10 cellular contexts compared by ENCODE assay signal in the genomic region with DNA sequence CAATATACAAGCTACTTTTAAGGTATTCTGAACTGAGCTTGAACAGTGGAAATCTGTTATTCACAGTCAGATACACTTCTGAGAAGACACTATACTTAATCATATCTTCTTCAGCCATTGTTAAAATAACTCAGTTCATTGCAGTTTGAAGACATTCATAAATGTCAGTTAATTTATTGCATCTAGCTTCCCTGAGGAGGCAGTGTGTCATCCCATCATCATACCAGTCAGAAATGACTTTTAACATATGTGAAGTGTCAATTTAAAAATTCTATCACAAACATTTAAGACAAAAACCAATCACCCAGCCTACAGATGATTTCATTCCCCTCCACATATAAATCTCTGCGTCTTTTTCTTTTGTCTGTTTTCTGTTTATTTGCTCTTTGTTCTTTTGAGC. TPM values are rescaled to one million over a fixed set of nuclear protein-coding genes. Genes with fewer than 3 reads are reported as not detected.
"Had no signal": no experiment of that assay in that cellular context is flagged by ENCODE, and none has a peak within 500 bp of the region (broad histone marks: within the 10 kb centered on the region; RNA-seq: fewer than 3 reads in every experiment).

No MANE protein-coding gene starts in this region.

- DNase-seq: GM23248, GOT3, H7, H9, HCEC 1CT, HFFc6 had no signal

- H3K4me2 ChIP-seq: GM23338 had no signal

- H3K9ac ChIP-seq: GM23248 had no signal

- FAIRE-seq: H1 had no signal

- H2AFZ ChIP-seq: GM23338 had no signal

- H3K4me3 ChIP-seq: GM23248, GM23338, HAP-1 had no signal

- H3K36me3 ChIP-seq: HAP-1 had no signal

- ATAC-seq: GM23338, HCT116 had no signal

- H3K9me3 ChIP-seq: HAP-1 had no signal

- H3K27ac ChIP-seq: GM23248 had no signal

RNA-seq across cellular contexts. Expression of a gene that starts 7.5 kb away (rescaled TPM):
- polyA plus RNA-seq: GM23248, GM23338, H1 had no signal

RNA-seq across cellular contexts. Expression of a gene that starts 54.3 kb away (rescaled TPM):
- polyA plus RNA-seq: GM23248, H1 had no signal
